In genomic region chr21:22573834-22574233, GRCh38 we compare ENCODE assay signal across 22 cellular contexts.
DNase-seq lines count a peak whose midpoint lies in the region; ATAC-seq, FAIRE-seq and TF ChIP-seq lines count a peak whose summit lies in the region.
"Had no signal": no experiment of that assay in that cellular context is flagged by ENCODE, and none has a peak within 500 bp of the region (broad histone marks: within the 10 kb centered on the region; RNA-seq: fewer than 3 reads in every experiment).

No MANE protein-coding gene starts in this region.

- no peaks in the 10 kb centered on the region for H3K4me1 ChIP-seq in IMR-90 (ENCODE audit: control insufficient read depth, insufficient read depth, low read length)
- H3K4me1 ChIP-seq in endothelial cell of umbilical vein (ENCODE audit: control insufficient read depth, extremely low read depth, insufficient read depth, low read length): peaks cover 3% of the 10 kb centered on the region
- H3K4me1 ChIP-seq: BE2C had no signal

- DNase-seq in NCI-H748 (lab: John Stamatoyannopoulos, UW; ENCODE audit: unreplicated experiment) (peak; percentile 3), NCI-H748 treated with DMSO at 0.1 percent for 48 hours (lab: John Stamatoyannopoulos, UW) (no peak), IMR-90 (no peak), endothelial cell of umbilical vein (ENCODE audit: low read depth, low spot score) (no peak), T1000 (lab: John Stamatoyannopoulos, UW) (no peak)
- DNase-seq: ACHN; AML-193; BE2C; CD4-positive, alpha-beta T cell; CD8-positive, alpha-beta memory T cell; DMS 273 treated with DMSO at 0.1 percent for 48 hours; DMS53; DMS79 treated with DMSO at 0.1 percent for 48 hours; H9 had no signal

- H3K27me3 ChIP-seq in IMR-90 (ENCODE audit: control insufficient read depth, insufficient read depth, low read length) (no peaks in the 10 kb centered on the region), endothelial cell of umbilical vein (ENCODE audit: control insufficient read depth in 2 of 2, insufficient read depth in 2 of 2, low read length in 2 of 2) (no peaks in the 10 kb centered on the region)
- H3K27me3 ChIP-seq: BE2C; BLaER1 treated with 17β-estradiol and CSF1 and Interleukin-3, amounts not matched to agents 10 nM and 100 nM had no signal

- H3K27ac ChIP-seq in IMR-90 (ENCODE audit: insufficient read depth, low read length): no peak overlapping the region
- no peak overlapping the region for H3K27ac ChIP-seq in endothelial cell of umbilical vein (ENCODE audit: insufficient read depth, low read depth, low read length)
- H3K27ac ChIP-seq: 22Rv1; BLaER1 treated with 17β-estradiol and CSF1 and Interleukin-3, amounts not matched to agents 10 nM and 100 nM had no signal

- H2BK5ac ChIP-seq in IMR-90 (ENCODE audit: low read depth, low read length, poor library complexity, severe bottlenecking): no peak overlapping the region

- no peak overlapping the region for H2BK20ac ChIP-seq in IMR-90 (ENCODE audit: low read depth, low read length)

- no peaks in the 10 kb centered on the region for H4K20me1 ChIP-seq in IMR-90 (ENCODE audit: insufficient read depth, low read length)
- no peaks in the 10 kb centered on the region for H4K20me1 ChIP-seq in endothelial cell of umbilical vein (replicated peaks; ENCODE audit: control insufficient read depth, extremely low read depth, insufficient read depth, low read length)
- H4K20me1 ChIP-seq: BLaER1 treated with 17β-estradiol and CSF1 and Interleukin-3, amounts not matched to agents 10 nM and 100 nM had no signal

- CTCF ChIA-PET in IMR-90 (lab: Yijun Ruan, JAX) (interaction anchor here (0.7 kb wide), 1 partner anchor 19 kb away, joined by 3 read pairs; no protein-coding TSS in a partner anchor), endothelial cell of umbilical vein (lab: Charles Lee) (interaction anchor here (1.1 to 2.1 kb wide), 2 partner anchors 14 to 442 kb away, joined by 3 to 8 read pairs; no protein-coding TSS in a partner anchor)

- no peak overlapping the region for H2BK15ac ChIP-seq in IMR-90 (ENCODE audit: low read depth, low read length)

- BruUV-seq in IMR-90 (replicated peaks; lab: Mats Ljungman, UMichigan) (no TSS peak), endothelial cell of umbilical vein (replicated peaks; lab: Mats Ljungman, UMichigan) (no TSS peak)

- H3K79me2 ChIP-seq in endothelial cell of umbilical vein (ENCODE audit: control insufficient read depth, insufficient read depth, low read length): no peaks in the 10 kb centered on the region

- H2AK9ac ChIP-seq in IMR-90 (replicated peaks; ENCODE audit: low read depth, low read length, poor library complexity): no peak overlapping the region

- intact Hi-C loops in IMR-90 (cut with micrococcal nuclease) (no loop called here), endothelial cell of umbilical vein (cut with micrococcal nuclease) (loop anchor here (2.0 kb wide), 1 partner anchor 137 kb away; no protein-coding TSS in a partner anchor)

- dilution Hi-C loops in IMR-90 (cut with HindIII; ENCODE audit: low sequenced_read_pairs, unreplicated experiment): no loop called here
- dilution Hi-C loops in endothelial cell of umbilical vein (cut with MboI; ENCODE audit: extremely low pct_ligation_motif_present, low sequenced_read_pairs): no loop called here

- no peak overlapping the region for H2BK120ac ChIP-seq in IMR-90 (ENCODE audit: low read depth, low read length)

- in situ Hi-C loops in IMR-90 (cut with MboI; ENCODE audit: low sequenced_read_pairs): no loop called here

- H3K4me3 ChIP-seq in IMR-90 (ENCODE audit: insufficient read depth, low read depth, low read length) (no peak overlapping the region), endothelial cell of umbilical vein (replicated peaks in 1 of 3; ENCODE audit: insufficient read depth in 1 of 3, low read depth in 1 of 3, low read length in 3 of 3) (no peak overlapping the region)
- H3K4me3 ChIP-seq: BLaER1 treated with 17β-estradiol and CSF1 and Interleukin-3, amounts not matched to agents 10 nM and 100 nM; GM23338 had no signal

- H2AFZ ChIP-seq in IMR-90 (replicated peaks; ENCODE audit: low read length, poor library complexity): no peak overlapping the region
- peak overlapping the region; percentile 57 for H2AFZ ChIP-seq in endothelial cell of umbilical vein (ENCODE audit: low read depth, low read length)
- H2AFZ ChIP-seq: GM23338 had no signal

- WGBS in IMR-90 (ENCODE audit: extremely low coverage in 2 of 2, insufficient read length in 1 of 2), 2 experiments: no CpG with 5 or more reads among the region's 1 CpG

- H4K91ac ChIP-seq in IMR-90 (ENCODE audit: insufficient read depth, low read depth, low read length): no peak overlapping the region

- no peak overlapping the region for H4K8ac ChIP-seq in IMR-90 (ENCODE audit: low read depth in 2 of 2, low read length in 2 of 2)

- POLR2A ChIA-PET in IMR-90 (lab: Charles Lee; ENCODE audit: unreplicated experiment) (no interaction called here), endothelial cell of umbilical vein (lab: Charles Lee) (no interaction called here)

- no peaks in the 10 kb centered on the region for H3K36me3 ChIP-seq in IMR-90 (ENCODE audit: control insufficient read depth, insufficient read depth, low read length)
- no peaks in the 10 kb centered on the region for H3K36me3 ChIP-seq in endothelial cell of umbilical vein (ENCODE audit: control insufficient read depth in 2 of 2, extremely low read depth in 1 of 2, insufficient read depth in 2 of 2, low read length in 2 of 2)
- H3K36me3 ChIP-seq: BE2C; BLaER1 treated with 17β-estradiol and CSF1 and Interleukin-3, amounts not matched to agents 10 nM and 100 nM had no signal

- H3K4me2 ChIP-seq in IMR-90 (ENCODE audit: low read depth, low read length) (no peak overlapping the region), endothelial cell of umbilical vein (ENCODE audit: insufficient read depth, low read length) (no peak overlapping the region)
- H3K4me2 ChIP-seq: BLaER1 treated with 17β-estradiol and CSF1 and Interleukin-3, amounts not matched to agents 10 nM and 100 nM; GM23338 had no signal

- no peaks in the 10 kb centered on the region for H3K9me1 ChIP-seq in IMR-90 (ENCODE audit: insufficient read depth, low read length)
- no peaks in the 10 kb centered on the region for H3K9me1 ChIP-seq in endothelial cell of umbilical vein (replicated peaks; ENCODE audit: control insufficient read depth, extremely low read depth, insufficient read depth, low read length)

- no peak overlapping the region for H3K18ac ChIP-seq in IMR-90 (ENCODE audit: low read depth, low read length)

- H3K23ac ChIP-seq in IMR-90 (ENCODE audit: low read depth, low read length): no peak overlapping the region

- H3K9ac ChIP-seq in IMR-90 (ENCODE audit: low read depth, low read length) (no peak overlapping the region), endothelial cell of umbilical vein (replicated peaks; ENCODE audit: extremely low read depth, insufficient read depth, low read length) (no peak overlapping the region)
- H3K9ac ChIP-seq: BLaER1 treated with 17β-estradiol and CSF1 and Interleukin-3, amounts not matched to agents 10 nM and 100 nM had no signal

- TF ChIP-seq CTCF in IMR-90 (conservative IDR thresholded peaks at IDR 0.05; ENCODE audit: low read depth, low read length) (no peak), endothelial cell of umbilical vein (IDR thresholded peaks at IDR 0.05; ENCODE audit: extremely low read depth in 1 of 2, insufficient read depth in 1 of 2, low read depth in 1 of 2, low read length in 2 of 2) (no peak)

- no peak overlapping the region for H2AK5ac ChIP-seq in IMR-90 (ENCODE audit: low read depth, low read length)

- H4K5ac ChIP-seq in IMR-90 (ENCODE audit: low read depth, low read length): no peak overlapping the region

- ATAC-seq in IMR-90 (ENCODE audit: low read depth) (no peak), GM18868 (IDR thresholded peaks at IDR 0.05; ENCODE audit: unreplicated experiment) (no peak), HG02885 (IDR thresholded peaks at IDR 0.05; ENCODE audit: poor library complexity, unreplicated experiment) (no peak)
- ATAC-seq: GM23338, HCT116 had no signal

- H3K56ac ChIP-seq in IMR-90 (ENCODE audit: extremely low read depth, insufficient read depth, low read length): no peak overlapping the region

- TF ChIP-seq RAD21 in IMR-90 (IDR thresholded peaks at IDR 0.05; ENCODE audit: low read length): no peak

- H3K14ac ChIP-seq in IMR-90 (replicated peaks; ENCODE audit: low read depth, low read length): no peak overlapping the region

- H3K4ac ChIP-seq in IMR-90 (ENCODE audit: low read depth, low read length): no peak overlapping the region

- TF ChIP-seq POLR2A in IMR-90 (IDR thresholded peaks at IDR 0.05; ENCODE audit: low read depth, low read length) (no peak), endothelial cell of umbilical vein (IDR thresholded peaks at IDR 0.05; ENCODE audit: low read depth, low read length) (no peak)

- H3K9me3 ChIP-seq in IMR-90 (ENCODE audit: control insufficient read depth, insufficient read depth, low read length) (peaks cover 10% of the 10 kb centered on the region), endothelial cell of umbilical vein (replicated peaks; ENCODE audit: control insufficient read depth, insufficient read depth, low read length) (no peaks in the 10 kb centered on the region)
- H3K9me3 ChIP-seq: BE2C had no signal

- H3K79me1 ChIP-seq in IMR-90 (ENCODE audit: low read depth in 1 of 2, low read length in 2 of 2): no peaks in the 10 kb centered on the region

- FAIRE-seq in endothelial cell of umbilical vein (lab: Jason Lieb, UNC): no peak
- FAIRE-seq: D721Med, GM12892 had no signal

TF ChIP-seq in IMR-90, 13 proteins besides CTCF, POLR2A, EP300 and RAD21:
- TF ChIP-seq MAFK (IDR thresholded peaks at IDR 0.05; ENCODE audit: low read depth, low read length) (peak; percentile 65), FOS (IDR thresholded peaks at IDR 0.05; ENCODE audit: low read depth, low read length) (no peak)
TF ChIP-seq in IMR-90: peak in this region for 1.

TF ChIP-seq in endothelial cell of umbilical vein, 7 proteins besides CTCF, POLR2A, EP300 and RAD21:
- TF ChIP-seq GATA2 (IDR thresholded peaks at IDR 0.05; ENCODE audit: insufficient read depth, insufficient read length, low read depth, low read length) (no peak), FOS (IDR thresholded peaks at IDR 0.05; ENCODE audit: borderline replicate concordance, insufficient read depth, low read length) (no peak), MAX (IDR thresholded peaks at IDR 0.05; ENCODE audit: insufficient read depth, insufficient read length) (no peak), EZH2 (IDR thresholded peaks at IDR 0.05; ENCODE audit: borderline replicate concordance, low read depth, low read length, severe bottlenecking) (no peak), MYC (IDR thresholded peaks at IDR 0.05; ENCODE audit: low read depth, low read length) (no peak), JUN (IDR thresholded peaks at IDR 0.05; ENCODE audit: borderline replicate concordance, insufficient read depth, insufficient read length, low read depth) (no peak), POLR2AphosphoS5 (IDR thresholded peaks at IDR 0.05; ENCODE audit: insufficient read depth, low read depth, low read length) (no peak)
TF ChIP-seq in endothelial cell of umbilical vein: peak in this region for 0.
